8 cellular contexts compared by ENCODE assay signal in the genomic region with DNA sequence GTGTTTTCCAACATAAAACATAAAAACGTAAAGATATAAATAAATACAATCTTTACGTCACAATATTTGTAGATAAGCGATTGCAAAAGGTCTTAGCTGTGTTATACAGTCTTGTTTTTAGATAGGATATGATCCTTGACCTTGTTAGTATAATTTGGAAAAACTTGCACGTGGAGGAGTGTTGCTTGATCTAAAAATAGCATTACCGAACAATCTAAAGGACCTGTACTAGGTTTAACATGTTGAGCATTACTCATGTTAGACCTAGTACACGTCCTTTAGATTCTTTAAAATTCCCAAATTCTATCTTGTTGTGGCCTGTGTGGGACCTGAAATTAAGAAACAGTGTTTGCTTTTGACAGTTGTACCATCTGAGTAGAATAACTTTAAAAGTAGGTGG. TPM values are rescaled to one million over a fixed set of nuclear protein-coding genes. Genes with fewer than 3 reads are reported as not detected.
A peak's percentile ranks its signal among the peaks of the same experiment; 100 is the strongest.
DNase-seq lines count a peak whose midpoint lies in the region; ATAC-seq and TF ChIP-seq lines count a peak whose summit lies in the region.

No MANE protein-coding gene starts in this region.

- DNase-seq in activated T-cell treated with anti-CD3 and anti-CD28 coated beads, Interleukin-2, amount 50 U/mL, for 4 hours: no peak
- no peak for DNase-seq in activated T-cell treated with anti-CD3 and anti-CD28 coated beads, Interleukin-2, amount 50 U/mL, for 48 hours
- DNase-seq in OCI-LY7 (ENCODE audit: low spot score): no peak
- DNase-seq in progenitor cell of endocrine pancreas (ENCODE audit: low spot score, unreplicated experiment): no peak
- no peak for DNase-seq in SW 1271 (lab: John Stamatoyannopoulos, UW)
- DNase-seq in stimulated activated CD4-positive, alpha-beta T cell treated with anti-CD3 and anti-CD28 coated beads, Interleukin-4, amount 100 ng/mL, for 24 hours: no peak
- DNase-seq in D341Med (ENCODE audit: low spot score): no peak

- H4K20me1 ChIP-seq in OCI-LY7 (ENCODE audit: insufficient read depth, low read length): peaks cover 24% of the 10 kb centered on the region; the same call in 1 of the 2 replicates

- H3K9me3 ChIP-seq in OCI-LY7 (ENCODE audit: low read length) (no peaks in the 10 kb centered on the region; the same call in 1 of the 2 replicates), duodenal mucosa (ENCODE audit: control insufficient read depth in 1 of 2, low read length in 2 of 2) (no peaks in the 10 kb centered on the region)

- TF ChIP-seq CTCF in OCI-LY7 (conservative IDR thresholded peaks at IDR 0.05; ENCODE audit: low read length): no peak
- TF ChIP-seq CTCF in progenitor cell of endocrine pancreas (IDR thresholded peaks at IDR 0.05; ENCODE audit: unreplicated experiment): no peak

- H3K79me2 ChIP-seq in OCI-LY7 (ENCODE audit: insufficient read depth, low read depth, low read length): peaks cover 63% of the 10 kb centered on the region

- no peak overlapping the region for H3K27ac ChIP-seq in OCI-LY7 (ENCODE audit: low read depth, low read length, poor library complexity, severe bottlenecking)
- H3K27ac ChIP-seq in duodenal mucosa (ENCODE audit: low read depth, low read length): no peak overlapping the region

- H3K4me2 ChIP-seq in OCI-LY7 (ENCODE audit: low read length): peak overlapping the region; percentile 88

- H3K36me3 ChIP-seq in OCI-LY7 (ENCODE audit: insufficient read depth, low read length) (peaks cover 29% of the 10 kb centered on the region), duodenal mucosa (ENCODE audit: control insufficient read depth in 1 of 2, insufficient read depth in 2 of 2, low read length in 2 of 2) (no peaks in the 10 kb centered on the region)

- CTCF ChIA-PET in OCI-LY7 (lab: Charles Lee; ENCODE audit: unreplicated experiment): no interaction called here

- H2AFZ ChIP-seq in OCI-LY7 (ENCODE audit: low read length): no peak overlapping the region

- H3K4me1 Mint-ChIP-seq in activated T-cell treated with anti-CD3 and anti-CD28 coated beads, Interleukin-2, amount 50 U/mL, for 4 hours (ENCODE audit: low read depth): peaks cover 48% of the 10 kb centered on the region
- peaks cover 27% of the 10 kb centered on the region for H3K4me1 Mint-ChIP-seq in progenitor cell of endocrine pancreas (ENCODE audit: low read depth)

- H3K36me3 Mint-ChIP-seq in activated T-cell treated with anti-CD3 and anti-CD28 coated beads, Interleukin-2, amount 50 U/mL, for 4 hours (ENCODE audit: insufficient read depth): no peaks in the 10 kb centered on the region
- no peaks in the 10 kb centered on the region for H3K36me3 Mint-ChIP-seq in progenitor cell of endocrine pancreas (ENCODE audit: insufficient read depth)

- H3K4me3 ChIP-seq in OCI-LY7 (ENCODE audit: low read depth, low read length, poor library complexity, severe bottlenecking) (peak overlapping the region; percentile 92), duodenal mucosa (ENCODE audit: low read depth in 1 of 2, low read length in 2 of 2) (peak overlapping the region; percentile 88 to 95)

- H3K9me2 ChIP-seq in OCI-LY7 (ENCODE audit: insufficient read depth, low read length): no peaks in the 10 kb centered on the region

- H3K4me1 ChIP-seq in OCI-LY7 (ENCODE audit: insufficient read depth, low read length, poor library complexity, severe bottlenecking) (peaks cover 15% of the 10 kb centered on the region), duodenal mucosa (ENCODE audit: control insufficient read depth in 1 of 2, insufficient read depth in 2 of 2, low read length in 2 of 2) (peaks cover 14 to 19% of the 10 kb centered on the region in 2 donors)

- H3K27ac Mint-ChIP-seq in progenitor cell of endocrine pancreas: no peak overlapping the region

- no peak overlapping the region for H3K9ac ChIP-seq in duodenal mucosa (ENCODE audit: low read depth in 1 of 2, low read length in 2 of 2)

- ATAC-seq in activated T-cell treated with anti-CD3 and anti-CD28 coated beads, Interleukin-2, amount 50 U/mL, for 4 hours: no peak

- POLR2A ChIA-PET in OCI-LY7 (lab: Charles Lee): interaction anchor here (0.5 to 3.6 kb wide), 7 partner anchors 9 to 98 kb away, joined by 4 to 20 read pairs (median 6); partner anchors contain the start of gene ADH5

- H3K27me3 Mint-ChIP-seq in activated T-cell treated with anti-CD3 and anti-CD28 coated beads, Interleukin-2, amount 50 U/mL, for 4 hours (ENCODE audit: low read depth): no peaks in the 10 kb centered on the region
- no peaks in the 10 kb centered on the region for H3K27me3 Mint-ChIP-seq in progenitor cell of endocrine pancreas

- H3K27me3 ChIP-seq in duodenal mucosa (ENCODE audit: control insufficient read depth in 1 of 2, insufficient read depth in 2 of 2, low read length in 2 of 2): no peaks in the 10 kb centered on the region

- intact Hi-C loops in OCI-LY7 (cut with micrococcal nuclease; ENCODE audit: unreplicated experiment): loop anchor here (2.0 to 10.0 kb wide), 2 partner anchors 568 to 820 kb away; partner anchors contain the start of genes DAPP1 and TRMT10A

- no peaks in the 10 kb centered on the region for H3K9me3 Mint-ChIP-seq in activated T-cell treated with anti-CD3 and anti-CD28 coated beads, Interleukin-2, amount 50 U/mL, for 4 hours
- no peaks in the 10 kb centered on the region for H3K9me3 Mint-ChIP-seq in progenitor cell of endocrine pancreas (ENCODE audit: low read depth)

- BruUV-seq in OCI-LY7 (replicated peaks; lab: Mats Ljungman, UMichigan): no TSS peak

- H3K4me3 Mint-ChIP-seq in activated T-cell treated with anti-CD3 and anti-CD28 coated beads, Interleukin-2, amount 50 U/mL, for 4 hours: peak overlapping the region; percentile 48
- H3K4me3 Mint-ChIP-seq in progenitor cell of endocrine pancreas (ENCODE audit: low read depth): peak overlapping the region; percentile 63

RNA-seq across cellular contexts. Expression of gene METAP1, which starts 1.7 kb away (rescaled TPM):
- total RNA-seq in activated T-cell treated with anti-CD3 and anti-CD28 coated beads, Interleukin-2, amount 50 U/mL, for 4 hours: 10 to 100 TPM; 60.5 to 70.9 (median 69.9) TPM
- total RNA-seq in OCI-LY7 (2014; rRNA removed; shearing (Covaris generic)): 42.6 and 46.8 TPM in 2 replicates
- total RNA-seq in OCI-LY7 (2022): 52.8 and 53.6 TPM in 2 replicates
- total RNA-seq in progenitor cell of endocrine pancreas: 49.1 and 51.3 TPM in 2 replicates
